Comparison of ENCODE assay signal across 28 cellular contexts in genomic region chr1:17655922-17656321, GRCh38.
"Had no signal": no experiment of that assay in that cellular context is flagged by ENCODE, and none has a peak within 500 bp of the region (broad histone marks: within the 10 kb centered on the region; RNA-seq: fewer than 3 reads in every experiment).

No MANE protein-coding gene starts in this region.

- H3K36me3 ChIP-seq: ovary, uterus had no signal

- H3K4me3 Mint-ChIP-seq: naive B cell; naive thymus-derived CD8-positive, alpha-beta T cell; natural killer cell treated with Interleukin-12 subunit alpha and Interleukin-12 subunit beta and Interleukin-15 and Interleukin-18, amount 100 ng/mL, for 72 hours; nephron progenitor cell; neural crest cell; stimulated activated memory B cell treated with anti-CD40 and anti-IgM and Interleukin-4, amounts not matched to agents 10 μg/mL and 1 μg/mL and 100 μg/mL, for 72 hours; stimulated activated naive CD8-positive, alpha-beta T cell treated with anti-CD3 and anti-CD28 coated beads, Interleukin-15, amount 100 ng/mL, for 72 hours; type B pancreatic cell had no signal

- DNase-seq: naive B cell; naive thymus-derived CD8-positive, alpha-beta T cell; nephron progenitor cell; occipital lobe; ovary; posterior cingulate gyrus; psoas muscle; right cardiac atrium; stimulated activated CD4-positive, alpha-beta T cell treated with anti-CD3 and anti-CD28 coated beads, Interleukin-15, amount 100 ng/mL, for 24 hours; stimulated activated CD4-positive, alpha-beta T cell treated with anti-CD3 and anti-CD28 coated beads, Interleukin-2, amount 100 ng/mL, for 24 hours; stimulated activated CD4-positive, alpha-beta T cell treated with anti-CD3 and anti-CD28 coated beads, Interleukin-2, amount 100 ng/mL, for 48 hours; stimulated activated CD4-positive, alpha-beta T cell treated with anti-CD3 and anti-CD28 coated beads, Interleukin-4, amount 100 ng/mL, for 24 hours; stimulated activated naive CD4-positive, alpha-beta T cell; stimulated activated naive CD8-positive, alpha-beta T cell treated with anti-CD3 and anti-CD28 coated beads, Interleukin-15, amount 100 ng/mL, for 72 hours; stimulated activated naive CD8-positive, alpha-beta T cell treated with anti-CD3 and anti-CD28 coated beads, Interleukin-15, Interleukin-2, amounts not matched to agents 100 U/mL and 50 U/mL, for 24 hours; testis; tibial artery; transverse colon; upper lobe of right lung; uterus had no signal

- H3K27ac Mint-ChIP-seq: naive B cell; naive thymus-derived CD8-positive, alpha-beta T cell; natural killer cell treated with Interleukin-12 subunit alpha and Interleukin-12 subunit beta and Interleukin-15 and Interleukin-18, amount 100 ng/mL, for 72 hours; nephron progenitor cell; stimulated activated memory B cell treated with anti-CD40 and anti-IgM and Interleukin-4, amounts not matched to agents 10 μg/mL and 1 μg/mL and 100 μg/mL, for 72 hours; stimulated activated naive CD8-positive, alpha-beta T cell treated with anti-CD3 and anti-CD28 coated beads, Interleukin-15, amount 100 ng/mL, for 72 hours; type B pancreatic cell had no signal

- H3K36me3 Mint-ChIP-seq: naive B cell; naive thymus-derived CD8-positive, alpha-beta T cell; natural killer cell treated with Interleukin-12 subunit alpha and Interleukin-12 subunit beta and Interleukin-15 and Interleukin-18, amount 100 ng/mL, for 72 hours; stimulated activated memory B cell treated with anti-CD40 and anti-IgM and Interleukin-4, amounts not matched to agents 10 μg/mL and 1 μg/mL and 100 μg/mL, for 72 hours had no signal

- H3K27ac ChIP-seq: ovary, parathyroid adenoma, psoas muscle, skin epidermis, suprapubic skin, testis, transverse colon, upper lobe of right lung, uterus had no signal

- H2AFZ ChIP-seq: parathyroid adenoma had no signal

- H3K27me3 ChIP-seq: ovary, suprapubic skin, testis, tibial artery, transverse colon, upper lobe of right lung, uterus had no signal

- H3K4me3 ChIP-seq: ovary, psoas muscle, skin epidermis, suprapubic skin, testis, tibial artery, transverse colon, upper lobe of right lung, uterus had no signal

- H3K4me1 Mint-ChIP-seq: stimulated activated naive CD8-positive, alpha-beta T cell treated with anti-CD3 and anti-CD28 coated beads, Interleukin-15, amount 100 ng/mL, for 72 hours had no signal

- H3K9me3 Mint-ChIP-seq: naive B cell; naive thymus-derived CD8-positive, alpha-beta T cell; natural killer cell treated with Interleukin-12 subunit alpha and Interleukin-12 subunit beta and Interleukin-15 and Interleukin-18, amount 100 ng/mL, for 72 hours; nephron progenitor cell; neural crest cell; stimulated activated memory B cell treated with anti-CD40 and anti-IgM and Interleukin-4, amounts not matched to agents 10 μg/mL and 1 μg/mL and 100 μg/mL, for 72 hours; stimulated activated naive CD8-positive, alpha-beta T cell treated with anti-CD3 and anti-CD28 coated beads, Interleukin-15, amount 100 ng/mL, for 72 hours; type B pancreatic cell had no signal

- H3K4me1 ChIP-seq: parathyroid adenoma, psoas muscle, suprapubic skin, testis, transverse colon, upper lobe of right lung, uterus had no signal

- H3K9me3 ChIP-seq: ovary, psoas muscle, suprapubic skin, testis, tibial artery, transverse colon, upper lobe of right lung, uterus had no signal

- ATAC-seq: naive thymus-derived CD8-positive, alpha-beta T cell; natural killer cell treated with Interleukin-12 subunit alpha and Interleukin-12 subunit beta and Interleukin-15 and Interleukin-18, amount 100 ng/mL, for 72 hours; psoas muscle; right cardiac atrium; sciatic nerve; stimulated activated memory B cell treated with anti-CD40 and anti-IgM and Interleukin-4, amounts not matched to agents 10 μg/mL and 1 μg/mL and 100 μg/mL, for 72 hours; stimulated activated naive CD8-positive, alpha-beta T cell treated with anti-CD3 and anti-CD28 coated beads, Interleukin-15, amount 100 ng/mL, for 72 hours; stimulated activated naive CD8-positive, alpha-beta T cell treated with anti-CD3 and anti-CD28 coated beads, Interleukin-15, Interleukin-2, amounts not matched to agents 100 U/mL and 50 U/mL, for 24 hours; upper lobe of right lung had no signal

- H3K9ac ChIP-seq: parathyroid adenoma had no signal
